25 cellular contexts compared by ENCODE assay signal in genomic region chr1:185280589-185280988, GRCh38. TPM values are rescaled to one million over a fixed set of nuclear protein-coding genes. Genes with fewer than 3 reads are reported as not detected.
A peak's percentile ranks its signal among the peaks of the same experiment; 100 is the strongest.
DNase-seq lines count a peak whose midpoint lies in the region; ATAC-seq, FAIRE-seq and TF ChIP-seq lines count a peak whose summit lies in the region.
"Had no signal": no experiment of that assay in that cellular context is flagged by ENCODE, and none has a peak within 500 bp of the region (broad histone marks: within the 10 kb centered on the region; RNA-seq: fewer than 3 reads in every experiment).

No MANE protein-coding gene starts in this region.

- H4K20me1 ChIP-seq in PC-3 (ENCODE audit: low read length), result 0 out of 2 replicates have a peak, but pooled peaks cover 3% of the 10 kb centered on the region
- H4K20me1 ChIP-seq in HepG2 (ENCODE audit: insufficient read depth, low read length), result no peaks in the 10 kb centered on the region
- H4K20me1 ChIP-seq: BLaER1 treated with 17β-estradiol and CSF1 and Interleukin-3, amounts not matched to agents 10 nM and 100 nM had no signal

- CTCF ChIA-PET in PC-3 (lab: Charles Lee), result no interaction called here
- CTCF ChIA-PET in HepG2 (lab: Yijun Ruan, JAX; ENCODE audit: low intra/inter-chr PET ratio, low total read pairs), result no interaction called here
- CTCF ChIA-PET in RWPE1 (lab: Yijun Ruan, JAX), result no interaction called here

- H3K27me3 Mint-ChIP-seq in activated naive CD4-positive, alpha-beta T cell treated with anti-CD3 and anti-CD28 coated beads, Interleukin-2, amount 50 U/mL, for 24 hours, result no peaks in the 10 kb centered on the region
- no peaks in the 10 kb centered on the region for H3K27me3 Mint-ChIP-seq in effector memory CD8-positive, alpha-beta T cell
- H3K27me3 Mint-ChIP-seq in stimulated activated naive CD8-positive, alpha-beta T cell treated with anti-CD3 and anti-CD28 coated beads, Interleukin-15, amount 100 ng/mL, for 72 hours, result no peaks in the 10 kb centered on the region
- H3K27me3 Mint-ChIP-seq: brain had no signal

- H3K27ac ChIP-seq in PC-3 (ENCODE audit: low read length) (peak overlapping the region; percentile 65), HepG2 (ENCODE audit: extremely low read length, insufficient read depth, low read length) (no peak overlapping the region), RWPE1 (no peak overlapping the region)
- H3K27ac ChIP-seq: BLaER1 treated with 17β-estradiol and CSF1 and Interleukin-3, amounts not matched to agents 10 nM and 100 nM; gastrocnemius medialis; GM23248; prostate gland; right lobe of liver; transverse colon had no signal

- H3K4me2 ChIP-seq in PC-3 (ENCODE audit: low read length) (peak overlapping the region; percentile 37; the same call in 1 of the 2 replicates), HepG2 (ENCODE audit: low read depth, low read length) (no peak overlapping the region)

- TF ChIP-seq CTCF in PC-3 (conservative IDR thresholded peaks at IDR 0.05; ENCODE audit: low read depth, low read length) (no peak), HepG2 (CRISPR knock-in tag; IDR thresholded peaks at IDR 0.05) (no peak), RWPE1 (conservative IDR thresholded peaks at IDR 0.05; ENCODE audit: low read depth) (no peak)

- H2AFZ ChIP-seq in PC-3 (ENCODE audit: low read length) (no peak overlapping the region), HepG2 (ENCODE audit: low read length) (no peak overlapping the region)
- H2AFZ ChIP-seq: GM23248 had no signal

- TF ChIP-seq RAD21 in HepG2 (CRISPR knock-in tag; IDR thresholded peaks at IDR 0.05), result no peak

- peaks cover 13% of the 10 kb centered on the region for H3K9me3 Mint-ChIP-seq in activated naive CD4-positive, alpha-beta T cell treated with anti-CD3 and anti-CD28 coated beads, Interleukin-2, amount 50 U/mL, for 24 hours
- H3K9me3 Mint-ChIP-seq in effector memory CD8-positive, alpha-beta T cell, result peaks cover 0 to 2% of the 10 kb centered on the region in 2 donors
- peaks cover 17 to 19% of the 10 kb centered on the region in 2 donors for H3K9me3 Mint-ChIP-seq in stimulated activated naive CD8-positive, alpha-beta T cell treated with anti-CD3 and anti-CD28 coated beads, Interleukin-15, amount 100 ng/mL, for 72 hours

- no peak overlapping the region for H3K27ac Mint-ChIP-seq in activated naive CD4-positive, alpha-beta T cell treated with anti-CD3 and anti-CD28 coated beads, Interleukin-2, amount 50 U/mL, for 24 hours
- peak overlapping the region; percentile 65 to 94 for H3K27ac Mint-ChIP-seq in effector memory CD8-positive, alpha-beta T cell
- peak overlapping the region; percentile 67 to 74 for H3K27ac Mint-ChIP-seq in stimulated activated naive CD8-positive, alpha-beta T cell treated with anti-CD3 and anti-CD28 coated beads, Interleukin-15, amount 100 ng/mL, for 72 hours
- H3K27ac Mint-ChIP-seq: brain had no signal

- no peak overlapping the region for H3K9ac ChIP-seq in PC-3 (ENCODE audit: low read length)
- no peak overlapping the region for H3K9ac ChIP-seq in HepG2 (ENCODE audit: insufficient read depth, low read depth, low read length)
- H3K9ac ChIP-seq: BLaER1 treated with 17β-estradiol and CSF1 and Interleukin-3, amounts not matched to agents 10 nM and 100 nM; GM23248 had no signal

- no peaks in the 10 kb centered on the region for H3K9me2 ChIP-seq in PC-3 (replicated peaks; ENCODE audit: low read length)

- no peaks in the 10 kb centered on the region for H3K36me3 ChIP-seq in PC-3 (ENCODE audit: low read depth, low read length)
- H3K36me3 ChIP-seq in HepG2 (replicated peaks in 1 of 2; ENCODE audit: control insufficient read depth in 1 of 2, insufficient read depth in 2 of 2, low read length in 2 of 2), result no peaks in the 10 kb centered on the region
- H3K36me3 ChIP-seq: gastrocnemius medialis, prostate gland, right lobe of liver, transverse colon had no signal

- no peak for TF ChIP-seq POLR2A in HepG2 (IDR thresholded peaks at IDR 0.05; ENCODE audit: insufficient read depth in 1 of 2, low read depth in 2 of 2, low read length in 2 of 2)

- H3K4me1 Mint-ChIP-seq in activated naive CD4-positive, alpha-beta T cell treated with anti-CD3 and anti-CD28 coated beads, Interleukin-2, amount 50 U/mL, for 24 hours, result peaks cover 66% of the 10 kb centered on the region
- H3K4me1 Mint-ChIP-seq in effector memory CD8-positive, alpha-beta T cell (ENCODE audit: low read depth in 2 of 2), result peaks cover 26 to 27% of the 10 kb centered on the region in 2 donors
- H3K4me1 Mint-ChIP-seq in stimulated activated naive CD8-positive, alpha-beta T cell treated with anti-CD3 and anti-CD28 coated beads, Interleukin-15, amount 100 ng/mL, for 72 hours, result peaks cover 51% of the 10 kb centered on the region
- H3K4me1 Mint-ChIP-seq: brain had no signal

- ATAC-seq in PC-3 (peak; percentile 64), HepG2 (no peak)
- ATAC-seq in effector memory CD8-positive, alpha-beta T cell (replicated peaks), result peak; percentile 18
- no peak for ATAC-seq in stimulated activated naive CD8-positive, alpha-beta T cell treated with anti-CD3 and anti-CD28 coated beads, Interleukin-15, amount 100 ng/mL, for 72 hours
- ATAC-seq: gastrocnemius medialis, right lobe of liver, Right ventricle myocardium inferior had no signal

- no peaks in the 10 kb centered on the region for H3F3A ChIP-seq in PC-3 (ENCODE audit: low read length, unreplicated experiment)

- H3K4me3 Mint-ChIP-seq in activated naive CD4-positive, alpha-beta T cell treated with anti-CD3 and anti-CD28 coated beads, Interleukin-2, amount 50 U/mL, for 24 hours, result peak overlapping the region; percentile 74
- peak overlapping the region; percentile 43 to 59 for H3K4me3 Mint-ChIP-seq in effector memory CD8-positive, alpha-beta T cell
- H3K4me3 Mint-ChIP-seq in stimulated activated naive CD8-positive, alpha-beta T cell treated with anti-CD3 and anti-CD28 coated beads, Interleukin-15, amount 100 ng/mL, for 72 hours, result no peak overlapping the region
- H3K4me3 Mint-ChIP-seq: brain had no signal

- TF ChIP-seq EP300 in HepG2 (IDR thresholded peaks at IDR 0.05; ENCODE audit: low read depth in 2 of 2, low read length in 2 of 2) (no peak), HepG2 (CRISPR knock-in tag; IDR thresholded peaks at IDR 0.05; ENCODE audit: borderline replicate concordance) (no peak)

- WGBS in HepG2 (ENCODE audit: low lambda C conversion rate), result 95% methylated on average over 2 of the region's 2 CpGs

- in situ Hi-C loops in HepG2 (cut with HindIII; ENCODE audit: extremely low pct_ligation_motif_present, low pct_unique_long_range_greater_than_20kb), result no loop called here

- H3K36me3 Mint-ChIP-seq in activated naive CD4-positive, alpha-beta T cell treated with anti-CD3 and anti-CD28 coated beads, Interleukin-2, amount 50 U/mL, for 24 hours, result peaks cover 19% of the 10 kb centered on the region
- peaks cover 4% of the 10 kb centered on the region for H3K36me3 Mint-ChIP-seq in effector memory CD8-positive, alpha-beta T cell (ENCODE audit: insufficient read depth)

- FAIRE-seq in HepG2 (lab: Jason Lieb, UNC), result no peak
- FAIRE-seq: D721Med had no signal

- intact Hi-C loops in PC-3 (cut with micrococcal nuclease) (no loop called here), HepG2 (cut with micrococcal nuclease; ENCODE audit: unreplicated experiment) (no loop called here)

- POLR2A ChIA-PET in PC-3 (lab: Charles Lee; ENCODE audit: unreplicated experiment) (no interaction called here), HepG2 (lab: Yijun Ruan, JAX) (interaction anchor here (1.1 kb wide), 1 partner anchor 36 kb away, joined by 9 read pairs; the partner anchor contains the start of gene IVNS1ABP), RWPE1 (lab: Yijun Ruan, JAX; ENCODE audit: low non-redundant PET) (no interaction called here)

- no TSS peak for BruUV-seq in PC-3 (replicated peaks; lab: Mats Ljungman, UMichigan)
- no TSS peak for BruUV-seq in HepG2 (replicated peaks; lab: Mats Ljungman, UMichigan)

- no peaks in the 10 kb centered on the region for H3K27me3 ChIP-seq in PC-3 (ENCODE audit: low read length)
- H3K27me3 ChIP-seq in HepG2 (ENCODE audit: control insufficient read depth in 1 of 2, insufficient read depth in 2 of 2, low read length in 2 of 2), result no peaks in the 10 kb centered on the region
- H3K27me3 ChIP-seq: BLaER1 treated with 17β-estradiol and CSF1 and Interleukin-3, amounts not matched to agents 10 nM and 100 nM; gastrocnemius medialis; right lobe of liver; spleen; transverse colon had no signal

- H3K4me3 ChIP-seq in PC-3 (ENCODE audit: low read length), result no peak overlapping the region
- H3K4me3 ChIP-seq in HepG2 (replicated peaks in 1 of 3; ENCODE audit: insufficient read depth in 1 of 3, low read depth in 2 of 3, low read length in 3 of 3), result no peak overlapping the region
- H3K4me3 ChIP-seq: BLaER1 treated with 17β-estradiol and CSF1 and Interleukin-3, amounts not matched to agents 10 nM and 100 nM; gastrocnemius medialis; GM23248; prostate gland; right lobe of liver; spleen; transverse colon had no signal

- H3K79me2 ChIP-seq in PC-3 (ENCODE audit: low read length), result no peaks in the 10 kb centered on the region
- H3K79me2 ChIP-seq in HepG2 (ENCODE audit: insufficient read depth, low read length), result no peaks in the 10 kb centered on the region

- no peak for DNase-seq in activated naive CD4-positive, alpha-beta T cell treated with Interleukin-2 at 50 U/mL for 16 hours
- DNase-seq in PC-3, result no peak
- DNase-seq in effector memory CD8-positive, alpha-beta T cell, result no peak
- DNase-seq in stimulated activated naive CD8-positive, alpha-beta T cell treated with anti-CD3 and anti-CD28 coated beads, Interleukin-15, amount 100 ng/mL, for 72 hours, result no peak
- DNase-seq in HepG2 (ENCODE audit: low spot score), result no peak
- no peak for DNase-seq in RWPE1 (ENCODE audit: low spot score)
- DNase-seq: gastrocnemius medialis; GM23248; Karpas-422; NCI-H1436; NCI-H2081 treated with DMSO at 0.1 percent for 48 hours; NCI-H226; NCI-H526 treated with DMSO at 0.1 percent for 48 hours; NK-92 treated with Interleukin-12 subunit alpha and Interleukin-12 subunit beta, amount 100 ng/mL, for 24 hours; nucleus accumbens; right lobe of liver; spleen; stimulated activated CD8-positive, alpha-beta memory T cell treated with anti-CD3 and anti-CD28 coated beads, Interleukin-4, amount 100 ng/mL, for 48 hours; transverse colon had no signal

- H3K9me3 ChIP-seq in PC-3 (ENCODE audit: low read length), result no peaks in the 10 kb centered on the region
- H3K9me3 ChIP-seq in HepG2 (ENCODE audit: low read length), result no peaks in the 10 kb centered on the region
- H3K9me3 ChIP-seq: gastrocnemius medialis, prostate gland, right lobe of liver, spleen, transverse colon had no signal

- H3K4me1 ChIP-seq in PC-3 (ENCODE audit: insufficient read depth, low read length) (peaks cover 26% of the 10 kb centered on the region), HepG2 (ENCODE audit: insufficient read depth, low read length) (peaks cover 23% of the 10 kb centered on the region)
- H3K4me1 ChIP-seq: gastrocnemius medialis, prostate gland, right lobe of liver, spleen, transverse colon had no signal

RNA-seq across cellular contexts. Expression of gene IVNS1ABP, which starts 36.5 kb away (rescaled TPM):
- 21.0 and 30.7 TPM in 2 replicates for total RNA-seq in PC-3 (2014; rRNA removed)
- 41.6 and 51.7 TPM in 2 replicates for total RNA-seq in HepG2 (2016; rRNA removed; fragmentation: Illumina TruSeq; extraction: Trizol)
- 9.0 and 9.3 TPM in 2 replicates for total RNA-seq in HepG2 (2016; cell fraction: cytosol; rRNA removed; fragmentation: Illumina TruSeq; extraction: Trizol; ENCODE audit: low read depth)
- 41.9 and 52.5 TPM in 2 replicates for total RNA-seq in HepG2 (2016; cell fraction: insoluble cytoplasmic fraction; rRNA removed; fragmentation: Illumina TruSeq; extraction: Trizol)
- 19.8 and 21.2 TPM in 2 replicates for total RNA-seq in HepG2 (2016; cell fraction: membrane; rRNA removed; fragmentation: Illumina TruSeq; extraction: Trizol)
- 119 and 126 TPM in 2 replicates for total RNA-seq in HepG2 (2016; cell fraction: nucleus; rRNA removed; fragmentation: Illumina TruSeq; extraction: Trizol)
- polyA plus RNA-seq in HepG2 (2011; rRNA removed), result 38.2 and 49.1 TPM in 2 replicates
- polyA plus RNA-seq in HepG2 (2011; cell fraction: cytosol; rRNA removed), result 11.5 and 17.3 TPM in 2 replicates
- polyA plus RNA-seq in HepG2 (2011; cell fraction: nucleus; rRNA removed), result 83.0 and 93.5 TPM in 2 replicates
- 40.9 and 57.2 TPM in 2 replicates for polyA plus RNA-seq in HepG2 (2012)
- polyA plus RNA-seq in HepG2 (2016; cell fraction: cytosol; fragmentation: Illumina TruSeq; extraction: Trizol; ENCODE audit: low read depth), result 2.8 and 3.5 TPM in 2 replicates
- 38.7 and 40.0 TPM in 2 replicates for polyA plus RNA-seq in HepG2 (2016; cell fraction: insoluble cytoplasmic fraction; fragmentation: Illumina TruSeq; extraction: Trizol; ENCODE audit: low read depth)
- 9.3 and 11.3 TPM in 2 replicates for polyA plus RNA-seq in HepG2 (2016; cell fraction: membrane; fragmentation: Illumina TruSeq; extraction: Trizol; ENCODE audit: low read depth)
- 65.5 and 70.1 TPM in 2 replicates for polyA plus RNA-seq in HepG2 (2016; cell fraction: nucleus; fragmentation: Illumina TruSeq; extraction: Trizol; ENCODE audit: insufficient read depth, low read depth)
- 35.4 and 52.1 TPM in 2 replicates for polyA minus RNA-seq in HepG2 (2011; rRNA and poly(A)+ RNA removed; ENCODE audit: low replicate concordance)
- 15.7 and 16.1 TPM in 2 replicates for polyA minus RNA-seq in HepG2 (2011; cell fraction: cytosol; rRNA and poly(A)+ RNA removed)
- 378 and 394 TPM in 2 replicates for polyA minus RNA-seq in HepG2 (2011; cell fraction: nucleus; rRNA and poly(A)+ RNA removed)

Comparison
In these comparisons a context has a peak if more than half of its experiments do, and no peak if none do; other contexts are left out.
1. H3K4me3 Mint-ChIP-seq: peak in activated naive CD4-positive, alpha-beta T cell treated with anti-CD3 and anti-CD28 coated beads, Interleukin-2, amount 50 U/mL, for 24 hours (single experiment) and effector memory CD8-positive, alpha-beta T cell (2 of 2); none in stimulated activated naive CD8-positive, alpha-beta T cell treated with anti-CD3 and anti-CD28 coated beads, Interleukin-15, amount 100 ng/mL, for 72 hours (0 of 2).
2. ATAC-seq: peak in PC-3 (single experiment) and effector memory CD8-positive, alpha-beta T cell (single experiment); none in stimulated activated naive CD8-positive, alpha-beta T cell treated with anti-CD3 and anti-CD28 coated beads, Interleukin-15, amount 100 ng/mL, for 72 hours (single experiment) and HepG2 (single experiment).